In the genomic region with DNA sequence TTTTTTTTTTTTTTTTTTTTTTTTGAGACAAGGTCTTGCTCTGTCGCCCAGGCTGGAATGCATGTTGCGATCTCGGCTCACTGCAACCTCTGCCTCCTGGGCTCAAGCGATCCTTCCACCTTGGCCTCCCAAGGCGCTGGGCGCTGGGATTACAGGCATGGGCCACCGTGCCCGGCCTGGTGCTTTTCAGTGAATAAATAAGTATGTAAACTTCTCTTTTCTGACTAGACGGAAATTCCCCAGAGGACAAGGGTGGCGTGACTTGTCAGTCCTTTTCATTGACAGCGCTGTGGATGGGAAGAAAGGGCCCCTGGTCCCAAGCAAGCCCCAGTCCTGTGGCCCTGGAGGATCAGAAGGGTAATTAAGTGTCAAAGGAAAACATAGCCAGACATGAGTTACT, we compare ENCODE assay signal across 17 cellular contexts.
DNase-seq lines count a peak whose midpoint lies in the region; ATAC-seq and TF ChIP-seq lines count a peak whose summit lies in the region.
"Had no signal": no experiment of that assay in that cellular context is flagged by ENCODE, and none has a peak within 500 bp of the region (broad histone marks: within the 10 kb centered on the region; RNA-seq: fewer than 3 reads in every experiment).

No MANE protein-coding gene starts in this region.

- peak overlapping the region; percentile 43 for H3K27ac ChIP-seq in OCI-LY3 (ENCODE audit: low read length)

- H3K4me1 ChIP-seq in OCI-LY3 (ENCODE audit: low read length) = peaks cover 23% of the 10 kb centered on the region

- ATAC-seq in HG02885 (IDR thresholded peaks at IDR 0.05; ENCODE audit: poor library complexity, unreplicated experiment) (no peak), HG02798 (IDR thresholded peaks at IDR 0.05; ENCODE audit: poor library complexity, unreplicated experiment) (no peak)

- H3K27me3 ChIP-seq in OCI-LY3 (ENCODE audit: low read depth, low read length) = no peaks in the 10 kb centered on the region

- H4K20me1 ChIP-seq in OCI-LY3 (ENCODE audit: insufficient read depth, low read length) = no peaks in the 10 kb centered on the region

- TF ChIP-seq CTCF in GM20000 (IDR thresholded peaks at IDR 0.05; ENCODE audit: extremely low read depth, missing control alignments) = no peak
- TF ChIP-seq CTCF in OCI-LY3 (IDR thresholded peaks at IDR 0.05; ENCODE audit: low read depth, low read length) = no peak

- H3K4me2 ChIP-seq in OCI-LY3 (ENCODE audit: low read length) = peak overlapping the region; percentile 68

- H3K4me3 ChIP-seq in OCI-LY3 (ENCODE audit: low read length) = peak overlapping the region; percentile 35

- no peaks in the 10 kb centered on the region for H3K79me2 ChIP-seq in OCI-LY3 (ENCODE audit: low read length)

- no peaks in the 10 kb centered on the region for H3K36me3 ChIP-seq in OCI-LY3 (replicated peaks; ENCODE audit: low read depth, low read length)

- H3K9ac ChIP-seq in OCI-LY3 (ENCODE audit: low read length) = peak overlapping the region; percentile 41; the same call in 1 of the 2 replicates

- H2AFZ ChIP-seq in OCI-LY3 (ENCODE audit: low read depth, low read length) = peak overlapping the region; percentile 55

- peak; percentile 88 for DNase-seq in CD1c-positive myeloid dendritic cell (ENCODE audit: extremely low spot score)
- DNase-seq in GM20000 (ENCODE audit: low spot score) = peak; percentile 47
- peak; percentile 44 for DNase-seq in medulla oblongata (ENCODE audit: extremely low spot score)
- DNase-seq in activated naive CD4-positive, alpha-beta T cell treated with anti-CD3 and anti-CD28 coated beads, Interleukin-2, amount 50 U/mL, for 16 hours = no peak
- no peak for DNase-seq in DMS53 (lab: John Stamatoyannopoulos, UW)
- DNase-seq: activated CD4-positive, alpha-beta memory T cell treated with anti-CD3 and anti-CD28 coated beads, Interleukin-2, amount 10 ng/mL, durations not matched to agents 7 days and 5 days; amniotic stem cell; Caco-2; cerebellar nuclear complex; foreskin fibroblast; GDM1; NCI-H1092 treated with DMSO at 0.1 percent for 48 hours; NK-92 treated with Interleukin-12 subunit alpha and Interleukin-12 subunit beta, amount 100 ng/mL, for 24 hours; T1000 had no signal

- no peaks in the 10 kb centered on the region for H3K9me3 ChIP-seq in OCI-LY3 (ENCODE audit: insufficient read depth, low read length)
- H3K9me3 ChIP-seq: Caco-2 had no signal

Comparison
In these comparisons a context has a peak if more than half of its experiments do, and no peak if none do; other contexts are left out.
1. DNase-seq: peak in CD1c-positive myeloid dendritic cell (single experiment), GM20000 (single experiment) and medulla oblongata (single experiment); none in activated naive CD4-positive, alpha-beta T cell treated with anti-CD3 and anti-CD28 coated beads, Interleukin-2, amount 50 U/mL, for 16 hours (single experiment) and DMS53 (single experiment).